In genomic region chr1:155227261-155228095, GRCh38 we compare ENCODE assay signal across 8 cellular contexts. TPM values are rescaled to one million over a fixed set of nuclear protein-coding genes. Genes with fewer than 3 reads are reported as not detected.
A peak's percentile ranks its signal among the peaks of the same experiment; 100 is the strongest.
DNase-seq lines count a peak whose midpoint lies in the region; FAIRE-seq and TF ChIP-seq lines count a peak whose summit lies in the region.

No MANE protein-coding gene starts in this region.

- H3K27me3 ChIP-seq in MM.1S (replicated peaks; ENCODE audit: insufficient read depth, low read length), result no peaks in the 10 kb centered on the region; the same call in 1 of the 2 replicates
- peaks cover 7% of the 10 kb centered on the region for H3K27me3 ChIP-seq in neural progenitor cell
- H3K27me3 ChIP-seq in stomach smooth muscle (ENCODE audit: control insufficient read depth in 1 of 2, insufficient read depth in 2 of 2, low read length in 2 of 2), result no peaks in the 10 kb centered on the region

- no peak for TF ChIP-seq CTCF in MM.1S (IDR thresholded peaks at IDR 0.05; ENCODE audit: low read length)
- no peak for TF ChIP-seq CTCF in fibroblast of villous mesenchyme (IDR thresholded peaks at IDR 0.05; ENCODE audit: insufficient read depth, low read depth, low read length)
- peak; percentile 24 for TF ChIP-seq CTCF in neural progenitor cell (IDR thresholded peaks at IDR 0.05)

- DNase-seq in HCEC 1CT, result peak; percentile 99
- peak; percentile 100 for DNase-seq in MM.1S
- DNase-seq in SHP77 treated with DMSO at 0.1 percent for 48 hours (lab: John Stamatoyannopoulos, UW), result peak; percentile 100
- peak; percentile 100 for DNase-seq in activated gamma-delta T cell treated with Interleukin-2 at 50 U/mL for 16 hours
- peak; percentile 99 for DNase-seq in fibroblast of villous mesenchyme (ENCODE audit: low read depth)
- DNase-seq in neural progenitor cell (ENCODE audit: low spot score), result peak; percentile 99

- H3K79me2 ChIP-seq in MM.1S (ENCODE audit: low read length), result peaks cover 11% of the 10 kb centered on the region; the same call in 1 of the 2 replicates
- peaks cover 27% of the 10 kb centered on the region for H3K79me2 ChIP-seq in neural progenitor cell (ENCODE audit: low read depth)

- peak overlapping the region; percentile 92 for H3K4me2 ChIP-seq in MM.1S (ENCODE audit: low read depth, low read length)
- H3K4me2 ChIP-seq in neural progenitor cell, result peak overlapping the region; percentile 84

- peak overlapping the region; percentile 63 for H3K27ac ChIP-seq in MM.1S (ENCODE audit: low read length)
- H3K27ac ChIP-seq in neural progenitor cell, result peak overlapping the region; percentile 83
- H3K27ac ChIP-seq in stomach smooth muscle (ENCODE audit: low read length), result peak overlapping the region; percentile 85

- no peaks in the 10 kb centered on the region for H3K9me3 Mint-ChIP-seq in neural progenitor cell

- peaks cover 41% of the 10 kb centered on the region for H3K4me1 Mint-ChIP-seq in neural progenitor cell

- H3F3A ChIP-seq in MM.1S (ENCODE audit: insufficient read depth, low read length), result peaks cover 27% of the 10 kb centered on the region
- peaks cover 44% of the 10 kb centered on the region for H3F3A ChIP-seq in neural progenitor cell (ENCODE audit: low read depth)

- peaks cover 9% of the 10 kb centered on the region for H3K36me3 Mint-ChIP-seq in neural progenitor cell

- H3K4me3 ChIP-seq in MM.1S (ENCODE audit: low read length), result peak overlapping the region; percentile 71
- H3K4me3 ChIP-seq in fibroblast of villous mesenchyme (ENCODE audit: low read depth, low read length), result peak overlapping the region; percentile 72
- H3K4me3 ChIP-seq in neural progenitor cell, result peak overlapping the region; percentile 57
- peak overlapping the region; percentile 80 to 81 for H3K4me3 ChIP-seq in stomach smooth muscle (ENCODE audit: low read length in 2 of 2)

- peak; percentile 97 for FAIRE-seq in G401.6 (lab: Jason Lieb, UNC)

- peak overlapping the region; percentile 89 for H3K4me3 Mint-ChIP-seq in neural progenitor cell

- no peaks in the 10 kb centered on the region for H3K9me2 ChIP-seq in MM.1S (replicated peaks; ENCODE audit: insufficient read depth, low read length)

- no peaks in the 10 kb centered on the region for H3K36me3 ChIP-seq in MM.1S (replicated peaks; ENCODE audit: insufficient read depth, low read length)
- H3K36me3 ChIP-seq in neural progenitor cell, result no peaks in the 10 kb centered on the region
- H3K36me3 ChIP-seq in stomach smooth muscle (ENCODE audit: control insufficient read depth in 2 of 2, insufficient read depth in 2 of 2, low read length in 2 of 2), result no peaks in the 10 kb centered on the region

- H3K9me3 ChIP-seq in MM.1S (replicated peaks; ENCODE audit: insufficient read depth, low read length), result no peaks in the 10 kb centered on the region
- no peaks in the 10 kb centered on the region for H3K9me3 ChIP-seq in neural progenitor cell (ENCODE audit: low read depth)
- no peaks in the 10 kb centered on the region for H3K9me3 ChIP-seq in stomach smooth muscle (ENCODE audit: control insufficient read depth in 2 of 2, low read length in 2 of 2)

- H3K4me1 ChIP-seq in MM.1S (ENCODE audit: low read length) (peaks cover 10% of the 10 kb centered on the region), neural progenitor cell (peaks cover 20% of the 10 kb centered on the region), stomach smooth muscle (ENCODE audit: control insufficient read depth, insufficient read depth, low read length) (peaks cover 27% of the 10 kb centered on the region)

- H3K9ac ChIP-seq in MM.1S (ENCODE audit: low read length), result peak overlapping the region; percentile 79
- H3K9ac ChIP-seq in neural progenitor cell, result peak overlapping the region; percentile 40
- peak overlapping the region; percentile 62 to 87 for H3K9ac ChIP-seq in stomach smooth muscle (ENCODE audit: low read length in 2 of 2)

- H2AFZ ChIP-seq in MM.1S (ENCODE audit: low read length), result peak overlapping the region; percentile 97
- H2AFZ ChIP-seq in neural progenitor cell (replicated peaks), result peak overlapping the region; percentile 53

- H3K27ac Mint-ChIP-seq in neural progenitor cell, result peak overlapping the region; percentile 99

- H4K20me1 ChIP-seq in MM.1S (ENCODE audit: insufficient read depth, low read length), result no peaks in the 10 kb centered on the region
- H4K20me1 ChIP-seq in neural progenitor cell (ENCODE audit: low read depth), result peaks cover 12% of the 10 kb centered on the region

- peaks cover 8% of the 10 kb centered on the region for H3K27me3 Mint-ChIP-seq in neural progenitor cell (ENCODE audit: insufficient read depth, low read depth)

RNA-seq across cellular contexts. Expression of gene MTX1, which starts 19.0 kb away (rescaled TPM):
- total RNA-seq in fibroblast of villous mesenchyme (38.0 and 45.1 TPM in 2 replicates), neural progenitor cell (ENCODE audit: low replicate concordance) (25.6 and 46.5 TPM in 2 replicates)

RNA-seq across cellular contexts. Expression of gene THBS3, which starts 19.8 kb away (rescaled TPM):
- 32.8 and 35.8 TPM in 2 replicates for total RNA-seq in fibroblast of villous mesenchyme
- 19.3 and 30.4 TPM in 2 replicates for total RNA-seq in neural progenitor cell (ENCODE audit: low replicate concordance)

RNA-seq across cellular contexts. Expression of gene ENTREP3, which starts 27.8 kb away (rescaled TPM):
- total RNA-seq in fibroblast of villous mesenchyme, result 7.7 and 7.8 TPM in 2 replicates
- 4.8 and 14.9 TPM in 2 replicates for total RNA-seq in neural progenitor cell (ENCODE audit: low replicate concordance)

RNA-seq across cellular contexts. Expression of gene SCAMP3, which starts 34.7 kb away (rescaled TPM):
- 33.7 and 35.8 TPM in 2 replicates for total RNA-seq in fibroblast of villous mesenchyme
- total RNA-seq in neural progenitor cell (ENCODE audit: low replicate concordance), result 21.8 and 44.8 TPM in 2 replicates

RNA-seq across cellular contexts. Expression of gene CLK2, which starts 45.8 kb away (rescaled TPM):
- total RNA-seq in fibroblast of villous mesenchyme (19.3 and 21.6 TPM in 2 replicates), neural progenitor cell (ENCODE audit: low replicate concordance) (41.7 and 62.2 TPM in 2 replicates)

Comparison
In these comparisons a context has a peak if more than half of its experiments do, and no peak if none do; other contexts are left out.
1. Peak in every context shown above with its lines: DNase-seq, H3K4me3 ChIP-seq and H3K27ac ChIP-seq.